ENCODE assay signal across 22 cellular contexts in the genomic region with DNA sequence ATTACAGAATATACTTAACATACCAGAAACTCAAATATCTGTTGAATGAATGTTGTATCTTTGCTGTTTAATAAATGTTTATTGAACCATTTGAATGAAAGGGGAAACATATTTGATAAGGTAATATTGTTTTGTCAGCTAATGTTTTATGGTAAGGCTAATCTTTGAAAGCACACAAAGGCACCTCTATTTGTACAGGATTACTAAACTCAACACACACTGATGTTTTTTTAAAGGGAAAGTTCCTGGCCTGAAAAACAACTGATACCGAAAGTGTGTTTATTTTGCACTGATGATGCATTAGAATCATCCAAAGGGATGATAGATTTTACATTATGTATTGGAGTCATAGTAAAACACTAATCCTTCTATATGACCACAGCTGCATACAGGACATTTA.
"Had no signal": no experiment of that assay in that cellular context is flagged by ENCODE, and none has a peak within 500 bp of the region (broad histone marks: within the 10 kb centered on the region; RNA-seq: fewer than 3 reads in every experiment).

No MANE protein-coding gene starts in this region.

- H3K4me3 ChIP-seq: colonic mucosa, heart right ventricle, left lung, neural progenitor cell, prostate gland, right atrium auricular region, thoracic aorta, tibial nerve, upper lobe of right lung, uterus had no signal

- H3K9me3 ChIP-seq: colonic mucosa, left lung, prostate gland, right atrium auricular region, thoracic aorta, upper lobe of right lung, uterus had no signal

- H3K27me3 ChIP-seq: colonic mucosa, foreskin keratinocyte, heart right ventricle, left lung, neural progenitor cell, right atrium auricular region, tibial nerve, upper lobe of right lung, uterus had no signal

- H3K4me1 ChIP-seq: colonic mucosa, foreskin keratinocyte, heart right ventricle, left lung, prostate gland, right atrium auricular region, tibial nerve, upper lobe of right lung, uterus had no signal

- FAIRE-seq: islet of Langerhans had no signal

- DNase-seq: colonic mucosa; effector CD8-positive, alpha-beta T cell; endodermal cell; foreskin keratinocyte; glutamatergic neuron; heart right ventricle; hippocampal formation; left cardiac atrium; left lung; mesenchymal stem cell; naive thymus-derived CD4-positive, alpha-beta T cell; stimulated activated CD4-positive, alpha-beta T cell treated with anti-CD3 and anti-CD28 coated beads, Interleukin-2, amount 100 ng/mL, for 24 hours; stimulated activated CD4-positive, alpha-beta T cell treated with anti-CD3 and anti-CD28 coated beads, Interleukin-4, amount 100 ng/mL, for 4 hours; upper lobe of right lung; uterus had no signal

- H3K36me3 ChIP-seq: colonic mucosa, heart right ventricle, left lung, neural progenitor cell, prostate gland, right atrium auricular region, thoracic aorta, tibial nerve, upper lobe of right lung, uterus had no signal

- H3K27ac ChIP-seq: colonic mucosa, epithelial cell of prostate, foreskin keratinocyte, heart right ventricle, left lung, neural progenitor cell, prostate gland, right atrium auricular region, thoracic aorta, tibial nerve, upper lobe of right lung, uterus had no signal
